8 cellular contexts compared by ENCODE assay signal in genomic region chr16:11639925-11640899, GRCh38. TPM values are rescaled to one million over a fixed set of nuclear protein-coding genes. Genes with fewer than 3 reads are reported as not detected.
DNase-seq lines count a peak whose midpoint lies in the region; ATAC-seq and TF ChIP-seq lines count a peak whose summit lies in the region.

No MANE protein-coding gene starts in this region.

- no peak overlapping the region for H2BK120ac ChIP-seq in neuronal stem cell (ENCODE audit: low read depth, low read length)

- no peak overlapping the region for H3K4ac ChIP-seq in neuronal stem cell (ENCODE audit: low read length)

- H2AFZ ChIP-seq in neuronal stem cell (ENCODE audit: low read length) = peak overlapping the region; percentile 17

- DNase-seq in MG63 (peak; percentile 93), UCSD-AML1 (lab: John Stamatoyannopoulos, UW; ENCODE audit: unreplicated experiment) (peak; percentile 27), foreskin keratinocyte (peak; percentile 93 to 96), neuronal stem cell (ENCODE audit: low spot score) (no peak), NCI-H2081 treated with DMSO at 0.1 percent for 48 hours (lab: John Stamatoyannopoulos, UW) (no peak)
- DNase-seq in activated effector memory CD4-positive, alpha-beta T cell treated with Interleukin-2 at 50 U/mL for 16 hours = no peak

- peak overlapping the region; percentile 89 for H3K18ac ChIP-seq in neuronal stem cell (ENCODE audit: low read length)

- H3K27me3 ChIP-seq in MG63 (no peaks in the 10 kb centered on the region), foreskin keratinocyte (no peaks in the 10 kb centered on the region), neuronal stem cell (ENCODE audit: control insufficient read depth in 3 of 3, insufficient read depth in 3 of 3, low read depth in 1 of 3, low read length in 3 of 3) (peaks cover 0 to 5% (median 2%) of the 10 kb centered on the region in 3 experiments)

- peak overlapping the region; percentile 4 for H2BK15ac ChIP-seq in neuronal stem cell (ENCODE audit: low read length)

- H3K79me1 ChIP-seq in neuronal stem cell (ENCODE audit: low read depth, low read length) = no peaks in the 10 kb centered on the region

- peak overlapping the region; percentile 22 for H3K9ac ChIP-seq in neuronal stem cell (ENCODE audit: low read depth, low read length, poor library complexity)

- H3K4me1 ChIP-seq in foreskin keratinocyte (peaks cover 12% of the 10 kb centered on the region), neuronal stem cell (ENCODE audit: control insufficient read depth in 2 of 2, insufficient read depth in 1 of 2, low read depth in 1 of 2, low read length in 2 of 2) (peaks cover 10 to 12% of the 10 kb centered on the region in 2 donors)

- H3K27ac ChIP-seq in C4-2B (peak overlapping the region; percentile 24), foreskin keratinocyte (peak overlapping the region; percentile 81), neuronal stem cell (replicated peaks; ENCODE audit: low read length) (no peak overlapping the region)

- H3K14ac ChIP-seq in neuronal stem cell (ENCODE audit: low read length) = no peak overlapping the region

- H3K36me3 ChIP-seq in MG63 = no peaks in the 10 kb centered on the region
- H3K36me3 ChIP-seq in neuronal stem cell (replicated peaks in 1 of 2; ENCODE audit: control insufficient read depth in 2 of 2, insufficient read depth in 2 of 2, low read length in 2 of 2) = no peaks in the 10 kb centered on the region

- H2AK5ac ChIP-seq in neuronal stem cell (ENCODE audit: low read depth, low read length) = peak overlapping the region; percentile 40

- H4K91ac ChIP-seq in neuronal stem cell (ENCODE audit: low read depth, low read length, poor library complexity) = no peak overlapping the region

- no peak overlapping the region for H2BK5ac ChIP-seq in neuronal stem cell (ENCODE audit: low read length)

- peak overlapping the region; percentile 25 for H2BK12ac ChIP-seq in neuronal stem cell (ENCODE audit: low read length)

- H4K8ac ChIP-seq in neuronal stem cell (ENCODE audit: low read depth, low read length) = peak overlapping the region; percentile 84

- no CpG with 5 or more reads among the region's 25 CpGs for WGBS in neuronal stem cell (ENCODE audit: extremely low coverage in 2 of 2, insufficient read length in 2 of 2, insufficient replicate concordance in 1 of 2), 2 donors

- no peak overlapping the region for H3K4me3 ChIP-seq in MG63
- no peak overlapping the region for H3K4me3 ChIP-seq in neuronal stem cell (ENCODE audit: low read length in 2 of 2)

- H3K4me2 ChIP-seq in neuronal stem cell (ENCODE audit: insufficient read depth, low read length, poor library complexity, severe bottlenecking) = no peak overlapping the region

- H3K9me3 ChIP-seq in MG63 (no peaks in the 10 kb centered on the region), neuronal stem cell (replicated peaks in 1 of 2; ENCODE audit: control insufficient read depth in 2 of 2, insufficient read depth in 1 of 2, low read depth in 1 of 2, low read length in 2 of 2) (no peaks in the 10 kb centered on the region)

- ATAC-seq in foreskin keratinocyte (peak; percentile 71), GM21360 (IDR thresholded peaks at IDR 0.05; ENCODE audit: unreplicated experiment) (no peak)

- TF ChIP-seq CTCF in C4-2B (conservative IDR thresholded peaks at IDR 0.05) (no peak), foreskin keratinocyte (conservative IDR thresholded peaks at IDR 0.05) (no peak)

- peak overlapping the region; percentile 11 for H3K23ac ChIP-seq in neuronal stem cell (ENCODE audit: low read depth, low read length, poor library complexity)

RNA-seq across cellular contexts. Expression of gene SNN, which starts 28.0 kb away (rescaled TPM):
- 11.8 and 18.8 TPM in 2 replicates for total RNA-seq in MG63 (2014; rRNA removed; shearing (Covaris generic); ENCODE audit: low replicate concordance)
- total RNA-seq in foreskin keratinocyte = 11.5 and 14.2 TPM in 2 replicates
- 7.9 and 11.4 TPM in 2 replicates for polyA plus RNA-seq in foreskin keratinocyte
- 84.2 TPM for polyA plus RNA-seq in neuronal stem cell (2013, experiment 1 of 2)
- polyA plus RNA-seq in neuronal stem cell (2013, experiment 2 of 2) = 83.6 TPM

RNA-seq across cellular contexts. Expression of gene LITAF, which starts 53.5 kb away (rescaled TPM):
- total RNA-seq in MG63 (2014; rRNA removed; shearing (Covaris generic); ENCODE audit: low replicate concordance) = 52.9 and 60.8 TPM in 2 replicates
- total RNA-seq in foreskin keratinocyte = 91.8 and 109 TPM in 2 replicates
- 83.9 and 86.1 TPM in 2 replicates for polyA plus RNA-seq in foreskin keratinocyte
- 85.6 TPM for polyA plus RNA-seq in neuronal stem cell (2013, experiment 1 of 2)
- 87.4 TPM for polyA plus RNA-seq in neuronal stem cell (2013, experiment 2 of 2)

Comparison
In these comparisons a context has a peak if more than half of its experiments do, and no peak if none do; other contexts are left out.
1. DNase-seq: peak in MG63 (single experiment), UCSD-AML1 (single experiment) and foreskin keratinocyte (2 of 2); none in neuronal stem cell (single experiment), activated effector memory CD4-positive, alpha-beta T cell treated with Interleukin-2 at 50 U/mL for 16 hours (single experiment) and NCI-H2081 treated with DMSO at 0.1 percent for 48 hours (single experiment).